ENCODE assay signal across 14 cellular contexts in genomic region chr1:167645625-167646410, GRCh38. TPM values are rescaled to one million over a fixed set of nuclear protein-coding genes. Genes with fewer than 3 reads are reported as not detected.
DNase-seq lines count a peak whose midpoint lies in the region; ATAC-seq and TF ChIP-seq lines count a peak whose summit lies in the region.
"Had no signal": no experiment of that assay in that cellular context is flagged by ENCODE, and none has a peak within 500 bp of the region (broad histone marks: within the 10 kb centered on the region; RNA-seq: fewer than 3 reads in every experiment).

No MANE protein-coding gene starts in this region.

- peaks cover 94% of the 10 kb centered on the region for H3K4me1 Mint-ChIP-seq in CD14-positive monocyte
- H3K4me1 Mint-ChIP-seq in activated CD4-positive, alpha-beta memory T cell treated with anti-CD3 and anti-CD28 coated beads, Interleukin-2, amount 10 ng/mL, durations not matched to agents 7 days and 5 days = peaks cover 81% of the 10 kb centered on the region
- H3K4me1 Mint-ChIP-seq in immature natural killer cell = peaks cover 59 to 90% of the 10 kb centered on the region in 2 donors

- no peak for DNase-seq in CD14-positive monocyte (ENCODE audit: low spot score)
- no peak for DNase-seq in activated CD4-positive, alpha-beta memory T cell treated with anti-CD3 and anti-CD28 coated beads, Interleukin-2, amount 10 ng/mL, durations not matched to agents 7 days and 5 days
- DNase-seq in immature natural killer cell = no peak
- no peak for DNase-seq in mesenteric fat pad (ENCODE audit: low spot score)
- DNase-seq in NCI-H1930 (lab: John Stamatoyannopoulos, UW) = no peak
- DNase-seq: caudate nucleus, hypothalamus, NCI-H1048, NCI-H69, transverse colon had no signal

- no peaks in the 10 kb centered on the region for H3K9me3 ChIP-seq in BLaER1
- H3K9me3 ChIP-seq: SJSA1, transverse colon had no signal

- ATAC-seq in HG02884 (IDR thresholded peaks at IDR 0.05; ENCODE audit: unreplicated experiment) = no peak

- peak overlapping the region; percentile 33 for H3K4me2 ChIP-seq in BLaER1

- no peaks in the 10 kb centered on the region for H3K27me3 ChIP-seq in BLaER1
- H3K27me3 ChIP-seq: SJSA1, transverse colon had no signal

- H3K4me3 ChIP-seq in BLaER1 = no peak overlapping the region
- H3K4me3 ChIP-seq: SJSA1, transverse colon had no signal

- H3K9me3 Mint-ChIP-seq in CD14-positive monocyte (no peaks in the 10 kb centered on the region), immature natural killer cell (no peaks in the 10 kb centered on the region)
- no peaks in the 10 kb centered on the region for H3K9me3 Mint-ChIP-seq in activated CD4-positive, alpha-beta memory T cell treated with anti-CD3 and anti-CD28 coated beads, Interleukin-2, amount 10 ng/mL, durations not matched to agents 7 days and 5 days

- no peak for TF ChIP-seq CTCF in CD14-positive monocyte (IDR thresholded peaks at IDR 0.05)

- H3K9ac ChIP-seq in BLaER1 = no peak overlapping the region
- H3K9ac ChIP-seq: parathyroid adenoma had no signal

- no peaks in the 10 kb centered on the region for H3K27me3 Mint-ChIP-seq in CD14-positive monocyte (ENCODE audit: low read depth in 3 of 3)
- H3K27me3 Mint-ChIP-seq in activated CD4-positive, alpha-beta memory T cell treated with anti-CD3 and anti-CD28 coated beads, Interleukin-2, amount 10 ng/mL, durations not matched to agents 7 days and 5 days = no peaks in the 10 kb centered on the region
- H3K27me3 Mint-ChIP-seq in immature natural killer cell (ENCODE audit: low read depth in 3 of 3) = peaks cover 0 to 5% (median 2%) of the 10 kb centered on the region in 3 donors

- H3K36me3 Mint-ChIP-seq in CD14-positive monocyte (peaks cover 49 to 67% of the 10 kb centered on the region in 2 donors), immature natural killer cell (peaks cover 6 to 22% (median 14%) of the 10 kb centered on the region in 3 donors)
- H3K36me3 Mint-ChIP-seq in activated CD4-positive, alpha-beta memory T cell treated with anti-CD3 and anti-CD28 coated beads, Interleukin-2, amount 10 ng/mL, durations not matched to agents 7 days and 5 days (ENCODE audit: low read depth) = peaks cover 82% of the 10 kb centered on the region

- peaks cover 100% of the 10 kb centered on the region for H4K20me1 ChIP-seq in BLaER1

- H3K36me3 ChIP-seq in BLaER1 = peaks cover 77% of the 10 kb centered on the region
- H3K36me3 ChIP-seq: SJSA1, transverse colon had no signal

- H3K4me1 ChIP-seq in BLaER1 = peaks cover 100% of the 10 kb centered on the region
- H3K4me1 ChIP-seq: SJSA1 had no signal

- POLR2A ChIA-PET in activated CD4-positive, alpha-beta memory T cell treated with anti-CD3 and anti-CD28 coated beads, Interleukin-2, amount 10 ng/mL, durations not matched to agents 7 days and 5 days (lab: Charles Lee) = interaction anchor here (1.1 to 4.1 kb wide), 5 partner anchors 9 to 46 kb away, joined by 3 to 16 read pairs (median 4); no protein-coding TSS in a partner anchor

- CTCF ChIA-PET in activated CD4-positive, alpha-beta memory T cell treated with anti-CD3 and anti-CD28 coated beads, Interleukin-2, amount 10 ng/mL, durations not matched to agents 7 days and 5 days (lab: Charles Lee) = interaction anchor here (0.9 to 1.7 kb wide), 6 partner anchors 9 to 45 kb away, joined by 3 to 6 read pairs (median 4); no protein-coding TSS in a partner anchor

- intact Hi-C loops in CD14-positive monocyte (cut with micrococcal nuclease) = no loop called here

- H3K27ac ChIP-seq in BLaER1 = peak overlapping the region; percentile 23; the same call in 1 of the 2 replicates
- H3K27ac ChIP-seq: parathyroid adenoma, SJSA1, transverse colon had no signal

- H3K4me3 Mint-ChIP-seq in CD14-positive monocyte (no peak overlapping the region), immature natural killer cell (peak overlapping the region; percentile 8 to 56 (median 28))
- H3K4me3 Mint-ChIP-seq in activated CD4-positive, alpha-beta memory T cell treated with anti-CD3 and anti-CD28 coated beads, Interleukin-2, amount 10 ng/mL, durations not matched to agents 7 days and 5 days = no peak overlapping the region

- H3K27ac Mint-ChIP-seq in CD14-positive monocyte (peak overlapping the region; percentile 39 to 88 (median 86)), immature natural killer cell (peak overlapping the region; percentile 75 to 92 (median 81))
- H3K27ac Mint-ChIP-seq in activated CD4-positive, alpha-beta memory T cell treated with anti-CD3 and anti-CD28 coated beads, Interleukin-2, amount 10 ng/mL, durations not matched to agents 7 days and 5 days = peak overlapping the region; percentile 3

RNA-seq across cellular contexts. Expression of gene RCSD1, which starts 15.8 kb away (rescaled TPM):
- polyA plus RNA-seq in CD14-positive monocyte = 100 to 1,000 TPM; 216 to 218 TPM
- total RNA-seq in activated CD4-positive, alpha-beta memory T cell treated with anti-CD3 and anti-CD28 coated beads, Interleukin-2, amount 10 ng/mL, durations not matched to agents 7 days and 5 days = 100 to 1,000 TPM; 155 to 158 TPM
- 100 to 1,000 TPM in 2 of 3 donors, 10 to 100 TPM in 1; 96.2 to 179 (median 129) TPM for polyA plus RNA-seq in immature natural killer cell
- total RNA-seq in mesenteric fat pad = 12.7 TPM

Comparison
In these comparisons a context has a peak if more than half of its experiments do, and no peak if none do; other contexts are left out.
1. H3K27ac Mint-ChIP-seq: peak in every context shown above with its lines; median percentile 86 in CD14-positive monocyte; 81 in immature natural killer cell; 3 in activated CD4-positive, alpha-beta memory T cell treated with anti-CD3 and anti-CD28 coated beads, Interleukin-2, amount 10 ng/mL, durations not matched to agents 7 days and 5 days.
2. H3K4me3 Mint-ChIP-seq: peak in immature natural killer cell (5 of 5); none in CD14-positive monocyte (0 of 2) and activated CD4-positive, alpha-beta memory T cell treated with anti-CD3 and anti-CD28 coated beads, Interleukin-2, amount 10 ng/mL, durations not matched to agents 7 days and 5 days (single experiment).
3. RNA of gene RCSD1, which starts 15.8 kb away (total RNA-seq): 155 to 158 TPM in activated CD4-positive, alpha-beta memory T cell treated with anti-CD3 and anti-CD28 coated beads, Interleukin-2, amount 10 ng/mL, durations not matched to agents 7 days and 5 days; 12.7 TPM in mesenteric fat pad (single experiment); every median in the first group is over 10 times any median in the second.